In genomic region chr4:75005727-75006126, GRCh38 we compare ENCODE assay signal across 22 cellular contexts.
A peak's percentile ranks its signal among the peaks of the same experiment; 100 is the strongest.
DNase-seq lines count a peak whose midpoint lies in the region; ATAC-seq and TF ChIP-seq lines count a peak whose summit lies in the region.
"Had no signal": no experiment of that assay in that cellular context is flagged by ENCODE, and none has a peak within 500 bp of the region (broad histone marks: within the 10 kb centered on the region; RNA-seq: fewer than 3 reads in every experiment).

No MANE protein-coding gene starts in this region.

- DNase-seq in cardiac muscle cell (ENCODE audit: low read depth in 1 of 2, low spot score in 1 of 2): no peak
- DNase-seq in left cardiac atrium: no peak
- no peak for DNase-seq in SJCRH30
- no peak for DNase-seq in right atrium auricular region (ENCODE audit: low spot score)
- no peak for DNase-seq in NCI-H526 (lab: John Stamatoyannopoulos, UW)
- DNase-seq in activated CD8-positive, alpha-beta T cell treated with anti-CD3 and anti-CD28 coated beads, Interleukin-2, amount 10 ng/mL, durations not matched to agents 7 days and 5 days: no peak
- DNase-seq in CD4-positive, alpha-beta memory T cell: no peak
- DNase-seq: 8988T, ACHN, BE2C, Calu3, GF-D8, NCI-H1105 treated with DMSO at 0.1 percent for 48 hours, NCI-H146, NCI-H1930, NCI-H2107, NCI-H526 treated with DMSO at 0.1 percent for 48 hours, SK-N-SH had no signal

- H3K9me3 Mint-ChIP-seq in activated CD8-positive, alpha-beta T cell treated with anti-CD3 and anti-CD28 coated beads, Interleukin-2, amount 10 ng/mL, durations not matched to agents 7 days and 5 days (ENCODE audit: insufficient read depth): no peaks in the 10 kb centered on the region
- H3K9me3 Mint-ChIP-seq in CD4-positive, alpha-beta memory T cell: peaks cover 0 to 20% (median 11%) of the 10 kb centered on the region in 8 donors

- no peaks in the 10 kb centered on the region for H3K4me1 Mint-ChIP-seq in activated CD8-positive, alpha-beta T cell treated with anti-CD3 and anti-CD28 coated beads, Interleukin-2, amount 10 ng/mL, durations not matched to agents 7 days and 5 days (ENCODE audit: low read depth)
- H3K4me1 Mint-ChIP-seq in CD4-positive, alpha-beta memory T cell: no peaks in the 10 kb centered on the region
- H3K4me1 Mint-ChIP-seq: CD14-positive monocyte had no signal

- TF ChIP-seq CTCF in cardiac muscle cell (IDR thresholded peaks at IDR 0.05; ENCODE audit: low read depth, low read length) (no peak), right atrium auricular region (IDR thresholded peaks at IDR 0.05) (no peak)

- no peaks in the 10 kb centered on the region for H3K9me3 ChIP-seq in cardiac muscle cell (ENCODE audit: low read depth)
- H3K9me3 ChIP-seq in SJCRH30 (replicated peaks): peaks cover 14% of the 10 kb centered on the region; the same call in 1 of the 2 replicates
- H3K9me3 ChIP-seq in right atrium auricular region: peaks cover 0 to 10% of the 10 kb centered on the region in 2 donors
- peaks cover 0 to 3% (median 2%) of the 10 kb centered on the region in 3 donors for H3K9me3 ChIP-seq in skeletal muscle tissue (ENCODE audit: control insufficient read depth in 3 of 3, low read length in 3 of 3)
- no peaks in the 10 kb centered on the region for H3K9me3 ChIP-seq in CD4-positive, alpha-beta memory T cell (ENCODE audit: control insufficient read depth in 1 of 2, low read length in 2 of 2)
- H3K9me3 ChIP-seq: BE2C, SK-N-SH had no signal

- intact Hi-C loops in left cardiac atrium (cut with DNase I): no loop called here
- intact Hi-C loops in CD4-positive, alpha-beta memory T cell (cut with micrococcal nuclease): no loop called here

- H3K36me3 Mint-ChIP-seq in activated CD8-positive, alpha-beta T cell treated with anti-CD3 and anti-CD28 coated beads, Interleukin-2, amount 10 ng/mL, durations not matched to agents 7 days and 5 days (ENCODE audit: low read depth): no peaks in the 10 kb centered on the region
- no peaks in the 10 kb centered on the region for H3K36me3 Mint-ChIP-seq in CD4-positive, alpha-beta memory T cell
- H3K36me3 Mint-ChIP-seq: CD14-positive monocyte had no signal

- no peak overlapping the region for H3K4me3 ChIP-seq in cardiac muscle cell
- no peak overlapping the region for H3K4me3 ChIP-seq in SJCRH30
- H3K4me3 ChIP-seq in right atrium auricular region: no peak overlapping the region
- no peak overlapping the region for H3K4me3 ChIP-seq in skeletal muscle tissue (ENCODE audit: low read length in 3 of 3)
- no peak overlapping the region for H3K4me3 ChIP-seq in CD4-positive, alpha-beta memory T cell (ENCODE audit: low read length in 2 of 2)

- H3K27me3 ChIP-seq in cardiac muscle cell (no peaks in the 10 kb centered on the region), SJCRH30 (no peaks in the 10 kb centered on the region), right atrium auricular region (no peaks in the 10 kb centered on the region), skeletal muscle tissue (ENCODE audit: control insufficient read depth in 3 of 3, insufficient read depth in 3 of 3, low read length in 3 of 3) (no peaks in the 10 kb centered on the region)
- no peaks in the 10 kb centered on the region for H3K27me3 ChIP-seq in CD4-positive, alpha-beta memory T cell (ENCODE audit: insufficient read depth, low read length)
- H3K27me3 ChIP-seq: BE2C had no signal

- no peak for ATAC-seq in left cardiac atrium
- no peak for ATAC-seq in activated CD8-positive, alpha-beta T cell treated with anti-CD3 and anti-CD28 coated beads, Interleukin-2, amount 10 ng/mL, durations not matched to agents 7 days and 5 days
- ATAC-seq: HCT116 had no signal

- no peak overlapping the region for H3K4me3 Mint-ChIP-seq in activated CD8-positive, alpha-beta T cell treated with anti-CD3 and anti-CD28 coated beads, Interleukin-2, amount 10 ng/mL, durations not matched to agents 7 days and 5 days
- no peak overlapping the region for H3K4me3 Mint-ChIP-seq in CD4-positive, alpha-beta memory T cell
- H3K4me3 Mint-ChIP-seq: CD14-positive monocyte had no signal

- CTCF ChIA-PET in activated CD8-positive, alpha-beta T cell treated with anti-CD3 and anti-CD28 coated beads, Interleukin-2, amount 10 ng/mL, durations not matched to agents 7 days and 5 days (lab: Charles Lee): no interaction called here
- CTCF ChIA-PET in CD4-positive, alpha-beta memory T cell (lab: Charles Lee; ENCODE audit: partially characterized antibody): no interaction called here

- H3K4me1 ChIP-seq in cardiac muscle cell (ENCODE audit: low read depth) (peaks cover 8% of the 10 kb centered on the region), SJCRH30 (peaks cover 37% of the 10 kb centered on the region), right atrium auricular region (peaks cover 0 to 17% of the 10 kb centered on the region in 2 donors), skeletal muscle tissue (ENCODE audit: control insufficient read depth in 3 of 3, insufficient read depth in 3 of 3, low read length in 3 of 3) (peaks cover 13 to 28% (median 18%) of the 10 kb centered on the region in 3 donors)
- H3K4me1 ChIP-seq in CD4-positive, alpha-beta memory T cell (ENCODE audit: insufficient read depth, low read length): no peaks in the 10 kb centered on the region
- H3K4me1 ChIP-seq: BE2C had no signal

- no peak overlapping the region for H3K27ac Mint-ChIP-seq in activated CD8-positive, alpha-beta T cell treated with anti-CD3 and anti-CD28 coated beads, Interleukin-2, amount 10 ng/mL, durations not matched to agents 7 days and 5 days
- no peak overlapping the region for H3K27ac Mint-ChIP-seq in CD4-positive, alpha-beta memory T cell
- H3K27ac Mint-ChIP-seq: CD14-positive monocyte had no signal

- no peaks in the 10 kb centered on the region for H3K36me3 ChIP-seq in cardiac muscle cell
- H3K36me3 ChIP-seq in SJCRH30: no peaks in the 10 kb centered on the region; the same call in 1 of the 2 replicates
- no peaks in the 10 kb centered on the region for H3K36me3 ChIP-seq in right atrium auricular region
- no peaks in the 10 kb centered on the region for H3K36me3 ChIP-seq in skeletal muscle tissue (ENCODE audit: control insufficient read depth in 3 of 3, insufficient read depth in 3 of 3, low read length in 3 of 3)
- H3K36me3 ChIP-seq in CD4-positive, alpha-beta memory T cell (ENCODE audit: insufficient read depth, low read length): no peaks in the 10 kb centered on the region
- H3K36me3 ChIP-seq: BE2C had no signal

- POLR2A ChIA-PET in activated CD8-positive, alpha-beta T cell treated with anti-CD3 and anti-CD28 coated beads, Interleukin-2, amount 10 ng/mL, durations not matched to agents 7 days and 5 days (lab: Charles Lee): no interaction called here
- POLR2A ChIA-PET in CD4-positive, alpha-beta memory T cell (lab: Charles Lee; ENCODE audit: partially characterized antibody): no interaction called here

- H3K9ac ChIP-seq in skeletal muscle tissue (ENCODE audit: low read depth in 1 of 3, low read length in 3 of 3): peak overlapping the region in 1 of 3 donors; percentile 10
- H3K9ac ChIP-seq: SK-N-SH had no signal

- H3K27ac ChIP-seq in cardiac muscle cell: peak overlapping the region; percentile 7
- peak overlapping the region; percentile 49 for H3K27ac ChIP-seq in SJCRH30
- peak overlapping the region; percentile 8 to 59 for H3K27ac ChIP-seq in right atrium auricular region
- peak overlapping the region; percentile 85 for H3K27ac ChIP-seq in skeletal muscle tissue (ENCODE audit: low read depth, low read length)
- no peak overlapping the region for H3K27ac ChIP-seq in CD4-positive, alpha-beta memory T cell (ENCODE audit: low read depth, low read length)
- H3K27ac ChIP-seq: HL-60 had no signal

- H3K27me3 Mint-ChIP-seq in activated CD8-positive, alpha-beta T cell treated with anti-CD3 and anti-CD28 coated beads, Interleukin-2, amount 10 ng/mL, durations not matched to agents 7 days and 5 days (ENCODE audit: low read depth): no peaks in the 10 kb centered on the region
- H3K27me3 Mint-ChIP-seq in CD4-positive, alpha-beta memory T cell: no peaks in the 10 kb centered on the region
